Comparison of ENCODE assay signal across 10 cellular contexts in the genomic region with DNA sequence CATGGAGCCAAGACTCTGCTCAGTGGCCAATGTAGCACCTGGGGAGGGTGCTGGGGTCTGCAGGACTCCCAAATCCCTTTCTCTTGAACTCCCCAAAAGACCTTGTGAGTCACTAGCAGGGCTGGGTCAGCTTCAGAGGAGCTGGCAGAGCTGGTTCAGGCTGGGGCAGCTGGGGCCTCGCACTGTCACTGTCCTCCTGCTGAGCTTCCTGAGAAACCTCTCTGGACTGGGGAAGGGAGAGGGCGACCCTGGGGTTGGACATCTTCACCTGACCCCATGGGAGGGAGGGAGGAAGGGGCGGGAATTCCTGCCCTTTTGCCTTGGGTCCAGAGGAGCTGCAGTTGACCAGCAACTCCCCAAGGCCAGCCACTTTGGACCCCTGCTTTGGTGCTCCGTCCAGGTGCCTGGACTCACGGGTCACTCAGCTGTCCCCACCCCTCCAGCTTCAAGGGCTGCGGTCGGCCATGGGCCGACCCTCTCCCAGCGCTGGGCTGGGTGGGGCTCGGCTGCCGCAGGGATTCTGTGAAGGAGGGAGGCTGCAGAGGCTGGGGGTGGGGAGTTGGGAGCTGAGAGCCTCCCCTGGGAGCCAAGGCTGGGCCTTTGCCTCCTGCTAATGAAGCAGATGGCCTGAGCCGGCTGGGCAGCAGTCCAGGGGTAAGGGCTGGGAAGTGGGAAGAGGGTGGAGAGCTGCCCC. TPM values are rescaled to one million over a fixed set of nuclear protein-coding genes. Genes with fewer than 3 reads are reported as not detected.
DNase-seq lines count a peak whose midpoint lies in the region; ATAC-seq and TF ChIP-seq lines count a peak whose summit lies in the region.
"Had no signal": no experiment of that assay in that cellular context is flagged by ENCODE, and none has a peak within 500 bp of the region (broad histone marks: within the 10 kb centered on the region; RNA-seq: fewer than 3 reads in every experiment).

No MANE protein-coding gene starts in this region.

- peak overlapping the region; percentile 19 for H3K27ac ChIP-seq in OCI-LY7 (ENCODE audit: low read depth, low read length, poor library complexity, severe bottlenecking)
- H3K27ac ChIP-seq in effector memory CD4-positive, alpha-beta T cell (ENCODE audit: insufficient read depth, low read length, poor library complexity, severe bottlenecking): peak overlapping the region; percentile 100
- peak overlapping the region in 6 of 8 donors; percentile 95 to 99 (median 96) for H3K27ac ChIP-seq in spleen

- H3K4me3 ChIP-seq in OCI-LY7 (ENCODE audit: low read depth, low read length, poor library complexity, severe bottlenecking) (no peak overlapping the region), spleen (peak overlapping the region in 1 of 8 donors; percentile 80)
- H3K4me3 ChIP-seq in effector memory CD4-positive, alpha-beta T cell (ENCODE audit: insufficient read depth, low read depth, low read length, poor library complexity, severe bottlenecking): no peak overlapping the region
- H3K4me3 ChIP-seq: tibial nerve had no signal

- peak overlapping the region; percentile 40 for H3K4me3 Mint-ChIP-seq in T-helper 2 cell treated with Interferon-gamma antibody and Interleukin-4, amounts not matched to agents 5 μg/mL and 100 μg/mL, for 36 hours

- peaks cover 43% of the 10 kb centered on the region for H3K36me3 Mint-ChIP-seq in T-helper 2 cell treated with Interferon-gamma antibody and Interleukin-4, amounts not matched to agents 5 μg/mL and 100 μg/mL, for 36 hours (ENCODE audit: low read depth)

- TF ChIP-seq CTCF in OCI-LY7 (conservative IDR thresholded peaks at IDR 0.05; ENCODE audit: low read length) (no peak), spleen (IDR thresholded peaks at IDR 0.05 in 8 of 11, conservative IDR thresholded peaks at IDR 0.05 in 3 of 11) (no peak)

- H3K4me2 ChIP-seq in OCI-LY7 (ENCODE audit: low read length): peak overlapping the region; percentile 20; the same call in 1 of the 2 replicates

- no peak for DNase-seq in T-helper 2 cell treated with Interferon-gamma antibody and Interleukin-4, amounts not matched to agents 5 μg/mL and 100 μg/mL, for 36 hours (ENCODE audit: low spot score)
- DNase-seq in T-helper 2 cell: no peak
- no peak for DNase-seq in OCI-LY7 (ENCODE audit: low spot score)
- no peak for DNase-seq in effector memory CD4-positive, alpha-beta T cell
- peak; percentile 77 for DNase-seq in spleen
- no peak for DNase-seq in left lobe of liver (ENCODE audit: low spot score)

- H3K4me1 ChIP-seq in OCI-LY7 (ENCODE audit: insufficient read depth, low read length, poor library complexity, severe bottlenecking) (peaks cover 65% of the 10 kb centered on the region), spleen (peaks cover 35 to 100% (median 85%) of the 10 kb centered on the region in 6 donors)
- H3K4me1 ChIP-seq in effector memory CD4-positive, alpha-beta T cell (ENCODE audit: control insufficient read depth, insufficient read depth, low read length, poor library complexity, severe bottlenecking): peaks cover 79% of the 10 kb centered on the region

- intact Hi-C loops in OCI-LY7 (cut with micrococcal nuclease; ENCODE audit: unreplicated experiment): no loop called here
- intact Hi-C loops in spleen (cut with DNase I; ENCODE audit: low total_unique reads): no loop called here

- BruUV-seq in OCI-LY7 (replicated peaks; lab: Mats Ljungman, UMichigan): no TSS peak

- no peaks in the 10 kb centered on the region; the same call in 1 of the 2 replicates for H4K20me1 ChIP-seq in OCI-LY7 (ENCODE audit: insufficient read depth, low read length)

- WGBS in spleen, 5 donors: 67 to 88% (median 72%) methylated on average over 4 to 12 of the region's 12 CpGs

- H3K4me1 Mint-ChIP-seq in T-helper 2 cell treated with Interferon-gamma antibody and Interleukin-4, amounts not matched to agents 5 μg/mL and 100 μg/mL, for 36 hours (ENCODE audit: low read depth): peaks cover 76% of the 10 kb centered on the region

- peaks cover 12% of the 10 kb centered on the region for H3K36me3 ChIP-seq in OCI-LY7 (ENCODE audit: insufficient read depth, low read length)
- H3K36me3 ChIP-seq in effector memory CD4-positive, alpha-beta T cell (ENCODE audit: control insufficient read depth, insufficient read depth, low read length): peaks cover 29% of the 10 kb centered on the region
- peaks cover 0 to 59% (median 16%) of the 10 kb centered on the region in 6 donors for H3K36me3 ChIP-seq in spleen
- H3K36me3 ChIP-seq: tibial nerve had no signal

- no peaks in the 10 kb centered on the region for H3K27me3 ChIP-seq in effector memory CD4-positive, alpha-beta T cell (replicated peaks; ENCODE audit: control insufficient read depth, insufficient read depth, low read length, poor library complexity, severe bottlenecking)
- H3K27me3 ChIP-seq in spleen (replicated peaks in 1 of 7): peaks cover 0 to 6% (median 0%) of the 10 kb centered on the region in 7 donors
- H3K27me3 ChIP-seq: tibial nerve had no signal

- POLR2A ChIA-PET in OCI-LY7 (lab: Charles Lee): interaction anchor here (0.5 to 1.6 kb wide), 2 partner anchors 8 to 76 kb away, joined by 3 read pairs; no protein-coding TSS in a partner anchor

- H3K9me2 ChIP-seq in OCI-LY7 (ENCODE audit: insufficient read depth, low read length): no peaks in the 10 kb centered on the region

- H3K79me2 ChIP-seq in OCI-LY7 (ENCODE audit: insufficient read depth, low read depth, low read length): peaks cover 38% of the 10 kb centered on the region; the same call in 1 of the 2 replicates

- H3K27me3 Mint-ChIP-seq in T-helper 2 cell treated with Interferon-gamma antibody and Interleukin-4, amounts not matched to agents 5 μg/mL and 100 μg/mL, for 36 hours (ENCODE audit: low read depth): no peaks in the 10 kb centered on the region

- H3K27ac Mint-ChIP-seq in T-helper 2 cell treated with Interferon-gamma antibody and Interleukin-4, amounts not matched to agents 5 μg/mL and 100 μg/mL, for 36 hours: peak overlapping the region; percentile 85

- H3K9me3 ChIP-seq in OCI-LY7 (ENCODE audit: low read length): no peaks in the 10 kb centered on the region
- no peaks in the 10 kb centered on the region for H3K9me3 ChIP-seq in effector memory CD4-positive, alpha-beta T cell (ENCODE audit: control insufficient read depth, low read length)
- no peaks in the 10 kb centered on the region for H3K9me3 ChIP-seq in spleen
- H3K9me3 ChIP-seq: tibial nerve had no signal

- no peaks in the 10 kb centered on the region for H3K9me3 Mint-ChIP-seq in T-helper 2 cell treated with Interferon-gamma antibody and Interleukin-4, amounts not matched to agents 5 μg/mL and 100 μg/mL, for 36 hours

- ATAC-seq in GM21717 (IDR thresholded peaks at IDR 0.05; ENCODE audit: unreplicated experiment) (no peak), left lobe of liver (no peak), GM21528 (IDR thresholded peaks at IDR 0.05; ENCODE audit: low FRiP score, unreplicated experiment) (no peak)

- CTCF ChIA-PET in OCI-LY7 (lab: Charles Lee; ENCODE audit: unreplicated experiment): interaction anchor here (0.7 to 1.3 kb wide), 3 partner anchors 10 to 96 kb away, joined by 3 to 5 read pairs (median 3); no protein-coding TSS in a partner anchor

- no peak for TF ChIP-seq POLR2A in spleen (IDR thresholded peaks at IDR 0.05)

- H2AFZ ChIP-seq in OCI-LY7 (ENCODE audit: low read length): no peak overlapping the region

RNA-seq across cellular contexts. Expression of a gene that starts 9.2 kb away (rescaled TPM):
- 44.8 and 55.1 TPM in 2 replicates for total RNA-seq in OCI-LY7 (2014; rRNA removed; shearing (Covaris generic))
- total RNA-seq in OCI-LY7 (2022) (133 and 159 TPM in 2 replicates), spleen (100 to 1,000 TPM; 113 to 281 (median 190) TPM), left lobe of liver (3.4 TPM)
- polyA plus RNA-seq in spleen: 10 to 100 TPM; 40.8 to 71.8 (median 62.8) TPM

RNA-seq across cellular contexts. Expression of a gene that starts 31.0 kb away (rescaled TPM):
- 0.41 TPM in 1 of 2 replicates, not detected in the other for total RNA-seq in OCI-LY7 (2014; rRNA removed; shearing (Covaris generic))
- total RNA-seq in OCI-LY7 (2022): 0.18 TPM in 1 of 2 replicates, not detected in the other
- under 1 TPM in 1 of 7 donors, not detected in 6; 0.17 TPM for total RNA-seq in spleen
- under 1 TPM in 2 of 3 donors, not detected in 1; 0.08 to 0.09 TPM for polyA plus RNA-seq in spleen
- not detected for total RNA-seq in left lobe of liver
- total RNA-seq: posterior vena cava, tibial nerve had no signal

Comparison
In these comparisons a context has a peak if more than half of its experiments do, and no peak if none do; other contexts are left out.
1. H3K27ac ChIP-seq: peak in every context shown above with its lines; median percentile 100 in effector memory CD4-positive, alpha-beta T cell; 96 in spleen; 19 in OCI-LY7.
2. RNA of a gene that starts 9.2 kb away (total RNA-seq): 113 to 281 TPM in spleen and 44.8 to 159 TPM in OCI-LY7; 3.4 TPM in left lobe of liver (single experiment); every median in the first group is over 10 times any median in the second.